ENCODE assay signal across 9 cellular contexts in genomic region chr5:56350595-56351170, GRCh38.
A peak's percentile ranks its signal among the peaks of the same experiment; 100 is the strongest.
DNase-seq lines count a peak whose midpoint lies in the region; ATAC-seq and TF ChIP-seq lines count a peak whose summit lies in the region.
"Had no signal": no experiment of that assay in that cellular context is flagged by ENCODE, and none has a peak within 500 bp of the region (broad histone marks: within the 10 kb centered on the region; RNA-seq: fewer than 3 reads in every experiment).

No MANE protein-coding gene starts in this region.

- no peaks in the 10 kb centered on the region for H3K9me2 ChIP-seq in SK-N-SH

- H3K9ac ChIP-seq in SK-N-SH, result peak overlapping the region; percentile 3; the same call in 1 of the 2 replicates

- H3K27ac Mint-ChIP-seq in stimulated activated memory B cell treated with anti-CD40 and anti-IgM and Interleukin-4, amounts not matched to agents 10 μg/mL and 1 μg/mL and 100 μg/mL, for 72 hours, result peak overlapping the region; percentile 22

- TF ChIP-seq EP300 in SK-N-SH (IDR thresholded peaks at IDR 0.05; ENCODE audit: borderline replicate concordance in 1 of 2, low read depth in 1 of 2, low read length in 1 of 2), result peak in 1 of 2 experiments; percentile 78; a peak in 2 of 4 replicates

- no peak for TF ChIP-seq POLR2A in esophagus squamous epithelium (IDR thresholded peaks at IDR 0.05)

- H3K9me3 ChIP-seq in SK-N-SH, result no peaks in the 10 kb centered on the region
- H3K9me3 ChIP-seq in esophagus squamous epithelium, result no peaks in the 10 kb centered on the region
- H3K9me3 ChIP-seq: HAP-1 had no signal

- no peak overlapping the region for H3K4me3 ChIP-seq in H7 (ENCODE audit: insufficient read depth, low read depth, low read length)
- H3K4me3 ChIP-seq in SK-N-SH (ENCODE audit: low read depth in 2 of 2, low read length in 1 of 2), result no peak overlapping the region
- H3K4me3 ChIP-seq in esophagus squamous epithelium, result no peak overlapping the region
- H3K4me3 ChIP-seq: HAP-1 had no signal

- H2AFZ ChIP-seq in SK-N-SH (ENCODE audit: low read depth), result no peak overlapping the region

- in situ Hi-C loops in GM13977 (cut with MboI; ENCODE audit: low pct_unique_long_range_greater_than_20kb, low sequenced_read_pairs, unreplicated experiment), result no loop called here

- no peaks in the 10 kb centered on the region for H3K27me3 ChIP-seq in H7 (ENCODE audit: control insufficient read depth, insufficient read depth, low read length)
- no peaks in the 10 kb centered on the region for H3K27me3 ChIP-seq in SK-N-SH (ENCODE audit: insufficient read depth)
- no peaks in the 10 kb centered on the region for H3K27me3 ChIP-seq in esophagus squamous epithelium

- peak; percentile 87 for ATAC-seq in Right ventricle myocardium inferior
- ATAC-seq in stimulated activated memory B cell treated with anti-CD40 and anti-IgM and Interleukin-4, amounts not matched to agents 10 μg/mL and 1 μg/mL and 100 μg/mL, for 72 hours, result peak; percentile 47
- no peak for ATAC-seq in HG03135 (IDR thresholded peaks at IDR 0.05; ENCODE audit: unreplicated experiment)

- intact Hi-C loops in Right ventricle myocardium inferior (cut with DNase I) (loop anchor here (10.0 kb wide), 1 partner anchor 114 kb away; no protein-coding TSS in a partner anchor), esophagus squamous epithelium (cut with DNase I) (no loop called here)

- peak; percentile 40 for DNase-seq in H7
- no peak for DNase-seq in SK-N-SH
- DNase-seq in Right ventricle myocardium inferior (ENCODE audit: missing footprints), result peak; percentile 80
- DNase-seq in GM13977 (ENCODE audit: low spot score), result no peak
- no peak for DNase-seq in esophagus squamous epithelium (lab: John Stamatoyannopoulos, UW)
- no peak for DNase-seq in effector CD8-positive, alpha-beta T cell (lab: John Stamatoyannopoulos, UW)

- peak overlapping the region; percentile 51 for H3K4me2 ChIP-seq in SK-N-SH

- TF ChIP-seq RAD21 in SK-N-SH (IDR thresholded peaks at IDR 0.05; ENCODE audit: low read length), result no peak

- H3K4me3 Mint-ChIP-seq in stimulated activated memory B cell treated with anti-CD40 and anti-IgM and Interleukin-4, amounts not matched to agents 10 μg/mL and 1 μg/mL and 100 μg/mL, for 72 hours, result no peak overlapping the region

- 4% methylated on average over 5 of the region's 5 CpGs for WGBS in SK-N-SH (ENCODE audit: low lambda C conversion rate)
- WGBS in esophagus squamous epithelium, 2 donors, result 9 to 11% methylated on average over 5 of the region's 5 CpGs

- H3K79me2 ChIP-seq in SK-N-SH (ENCODE audit: insufficient read depth), result no peaks in the 10 kb centered on the region

- no peaks in the 10 kb centered on the region for H3K36me3 ChIP-seq in H7 (replicated peaks; ENCODE audit: control insufficient read depth, insufficient read depth, low read length)
- H3K36me3 ChIP-seq in SK-N-SH (replicated peaks in 1 of 2; ENCODE audit: control insufficient read depth in 1 of 2, insufficient read depth in 2 of 2, low read length in 1 of 2), result no peaks in the 10 kb centered on the region
- H3K36me3 ChIP-seq in esophagus squamous epithelium, result no peaks in the 10 kb centered on the region
- H3K36me3 ChIP-seq: HAP-1 had no signal

- peaks cover 14% of the 10 kb centered on the region for H3F3A ChIP-seq in SK-N-SH (replicated peaks; ENCODE audit: insufficient read depth)

- H3K4me1 ChIP-seq in SK-N-SH (ENCODE audit: control insufficient read depth in 1 of 2, insufficient read depth in 2 of 2, low read depth in 1 of 2, low read length in 1 of 2), result peaks cover 2 to 13% of the 10 kb centered on the region in 2 experiments
- H3K4me1 ChIP-seq in esophagus squamous epithelium, result peaks cover 0 to 16% (median 10%) of the 10 kb centered on the region in 3 donors

- peaks cover 27% of the 10 kb centered on the region for H3K4me1 Mint-ChIP-seq in stimulated activated memory B cell treated with anti-CD40 and anti-IgM and Interleukin-4, amounts not matched to agents 10 μg/mL and 1 μg/mL and 100 μg/mL, for 72 hours

- H3K36me3 Mint-ChIP-seq in stimulated activated memory B cell treated with anti-CD40 and anti-IgM and Interleukin-4, amounts not matched to agents 10 μg/mL and 1 μg/mL and 100 μg/mL, for 72 hours, result no peaks in the 10 kb centered on the region

- H3K9me3 Mint-ChIP-seq in stimulated activated memory B cell treated with anti-CD40 and anti-IgM and Interleukin-4, amounts not matched to agents 10 μg/mL and 1 μg/mL and 100 μg/mL, for 72 hours, result peaks cover 2% of the 10 kb centered on the region

- peak overlapping the region in 1 of 2 experiments; percentile 89; a peak in 2 of 4 replicates for H3K27ac ChIP-seq in SK-N-SH (ENCODE audit: low read depth in 2 of 2, low read length in 1 of 2)
- H3K27ac ChIP-seq in esophagus squamous epithelium, result peak overlapping the region in 2 of 4 donors; percentile 27 to 51

- no peaks in the 10 kb centered on the region for H3K27me3 Mint-ChIP-seq in stimulated activated memory B cell treated with anti-CD40 and anti-IgM and Interleukin-4, amounts not matched to agents 10 μg/mL and 1 μg/mL and 100 μg/mL, for 72 hours

- no peaks in the 10 kb centered on the region for H4K20me1 ChIP-seq in SK-N-SH (ENCODE audit: insufficient read depth)

- CTCF ChIA-PET in SK-N-SH (lab: Yijun Ruan, JAX), result no interaction called here

- POLR2A ChIA-PET in SK-N-SH (lab: Yijun Ruan, JAX), result no interaction called here

- TF ChIP-seq CTCF in SK-N-SH (IDR thresholded peaks at IDR 0.05) (no peak), GM13977 (IDR thresholded peaks at IDR 0.05; ENCODE audit: extremely low read depth, insufficient read depth, missing control alignments) (no peak), esophagus squamous epithelium (IDR thresholded peaks at IDR 0.05) (no peak)

TF ChIP-seq in SK-N-SH, 30 proteins besides CTCF, POLR2A, EP300 and RAD21 (continues in another document):
- TF ChIP-seq MXI1 (IDR thresholded peaks at IDR 0.05; ENCODE audit: low read depth, low read length), result no peak
- TF ChIP-seq IRF3 (IDR thresholded peaks at IDR 0.05; ENCODE audit: low read depth, low read length), result no peak
- TF ChIP-seq RXRA (IDR thresholded peaks at IDR 0.05; ENCODE audit: borderline replicate concordance, low read depth), result peak; percentile 96
- TF ChIP-seq JUND (IDR thresholded peaks at IDR 0.05), result peak; percentile 94
- TF ChIP-seq PBX3 (IDR thresholded peaks at IDR 0.05), result peak; percentile 64
- no peak for TF ChIP-seq SIN3A (IDR thresholded peaks at IDR 0.05; ENCODE audit: borderline replicate concordance, low read depth, low read length)
- TF ChIP-seq TAF1 (IDR thresholded peaks at IDR 0.05; ENCODE audit: borderline replicate concordance, low read depth, low read length), result 0 out of 2 replicates have a peak, but pooled peaks have one; percentile 20
- peak; percentile 86 for TF ChIP-seq TCF12 (IDR thresholded peaks at IDR 0.05)
- peak; percentile 37 for TF ChIP-seq GABPA (IDR thresholded peaks at IDR 0.05; ENCODE audit: low read depth)
- TF ChIP-seq REST (IDR thresholded peaks at IDR 0.05; ENCODE audit: low read depth, low read length), result 0 out of 2 replicates have a peak, but pooled peaks have one; percentile 32
- TF ChIP-seq ELF1 (IDR thresholded peaks at IDR 0.05), result 0 out of 2 replicates have a peak, but pooled peaks have one; percentile 32
- peak; percentile 73; the same call in 1 of the 2 replicates for TF ChIP-seq MEF2A (IDR thresholded peaks at IDR 0.05; ENCODE audit: borderline replicate concordance, low read depth)
- TF ChIP-seq POLR2AphosphoS5 (IDR thresholded peaks at IDR 0.05; ENCODE audit: low read depth, low read length), result no peak
- TF ChIP-seq TEAD4 (IDR thresholded peaks at IDR 0.05; ENCODE audit: borderline replicate concordance, insufficient read depth), result no peak; the same call in 1 of the 2 replicates

Comparison
In these comparisons a context has a peak if more than half of its experiments do, and no peak if none do; other contexts are left out.
1. DNase-seq: peak in H7 (single experiment) and Right ventricle myocardium inferior (single experiment); none in SK-N-SH (single experiment), GM13977 (single experiment), esophagus squamous epithelium (single experiment) and effector CD8-positive, alpha-beta T cell (single experiment).